ENCODE assay signal across 8 cellular contexts in the genomic region with DNA sequence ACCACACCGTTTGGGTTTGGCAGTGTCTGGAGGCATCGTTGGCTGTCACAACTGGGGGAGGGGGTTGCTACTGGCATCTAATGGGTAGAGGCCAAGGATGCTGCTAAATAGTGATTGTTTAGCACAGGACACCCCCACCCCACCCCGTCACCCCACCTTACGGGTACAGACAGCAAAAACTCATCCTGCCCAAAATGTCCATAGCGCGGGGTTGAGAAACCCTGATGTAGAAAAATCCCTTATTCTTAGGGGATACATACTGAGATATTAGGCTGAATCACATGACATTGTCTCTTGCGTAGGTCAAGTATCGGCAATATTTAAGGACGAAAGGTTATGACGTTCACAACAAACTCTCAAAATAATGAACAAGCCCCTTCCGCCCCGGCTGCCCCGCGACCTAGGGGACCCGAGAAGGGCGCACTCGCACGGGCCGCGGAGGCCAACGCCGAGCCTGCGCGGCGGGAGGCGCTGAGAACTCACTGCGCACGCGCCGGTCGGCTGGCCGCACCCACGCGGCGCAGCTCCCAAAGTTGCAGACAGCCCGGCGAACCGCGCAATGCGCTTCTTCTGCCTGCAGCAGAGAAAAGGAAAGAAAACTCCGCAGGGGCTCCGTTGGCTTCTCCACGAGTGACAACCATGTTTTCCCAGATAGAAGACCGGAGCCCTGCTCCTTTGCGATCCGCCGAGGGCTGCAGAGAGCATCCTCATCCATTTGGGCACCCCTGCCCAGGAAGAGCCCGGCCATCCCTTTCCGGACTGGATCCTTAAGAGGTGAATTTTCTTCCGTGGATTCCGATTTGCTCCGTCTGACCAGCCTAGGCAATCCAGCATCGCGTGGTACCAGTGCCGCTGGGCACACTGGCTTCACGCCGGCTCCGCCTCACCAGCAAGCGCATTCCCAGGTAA.
DNase-seq lines count a peak whose midpoint lies in the region; ATAC-seq and TF ChIP-seq lines count a peak whose summit lies in the region.

No MANE protein-coding gene starts in this region.

- intact Hi-C loops in activated T-helper 1 cell treated with anti-CD3 and anti-CD28 coated beads, Interleukin-12 subunit alpha, Interleukin-12 subunit beta, Interleukin-2, Interleukin-4 antibody, amounts not matched to agents 30 ng/mL and 10 ng/mL and 1 ng/mL, durations not matched to agents 14 hours and 24 hours and 36 hours (cut with micrococcal nuclease): loop anchor here (1.0 to 5.0 kb wide), 3 partner anchors 190 to 702 kb away; no protein-coding TSS in a partner anchor
- intact Hi-C loops in natural killer cell (cut with micrococcal nuclease): no loop called here

- H3K27ac ChIP-seq in Peyer's patch: peak overlapping the region; percentile 34 to 71 (median 56)

- peaks cover 14% of the 10 kb centered on the region for H3K27me3 Mint-ChIP-seq in activated T-helper 1 cell treated with anti-CD3 and anti-CD28 coated beads, Interleukin-12 subunit alpha, Interleukin-12 subunit beta, Interleukin-2, Interleukin-4 antibody, amounts not matched to agents 30 ng/mL and 10 ng/mL and 1 ng/mL, durations not matched to agents 14 hours and 24 hours and 36 hours (ENCODE audit: insufficient read depth)
- H3K27me3 Mint-ChIP-seq in natural killer cell (ENCODE audit: low read depth in 2 of 2): peaks cover 24 to 35% of the 10 kb centered on the region in 2 donors

- H3K36me3 Mint-ChIP-seq in activated T-helper 1 cell treated with anti-CD3 and anti-CD28 coated beads, Interleukin-12 subunit alpha, Interleukin-12 subunit beta, Interleukin-2, Interleukin-4 antibody, amounts not matched to agents 30 ng/mL and 10 ng/mL and 1 ng/mL, durations not matched to agents 14 hours and 24 hours and 36 hours (ENCODE audit: low read depth): no peaks in the 10 kb centered on the region
- no peaks in the 10 kb centered on the region for H3K36me3 Mint-ChIP-seq in natural killer cell

- H3K4me1 ChIP-seq in Peyer's patch: peaks cover 0 to 11% (median 0%) of the 10 kb centered on the region in 4 donors

- peaks cover 17% of the 10 kb centered on the region for H3K4me1 Mint-ChIP-seq in activated T-helper 1 cell treated with anti-CD3 and anti-CD28 coated beads, Interleukin-12 subunit alpha, Interleukin-12 subunit beta, Interleukin-2, Interleukin-4 antibody, amounts not matched to agents 30 ng/mL and 10 ng/mL and 1 ng/mL, durations not matched to agents 14 hours and 24 hours and 36 hours (ENCODE audit: low read depth)
- peaks cover 17 to 21% of the 10 kb centered on the region in 2 donors for H3K4me1 Mint-ChIP-seq in natural killer cell

- H3K4me3 Mint-ChIP-seq in activated T-helper 1 cell treated with anti-CD3 and anti-CD28 coated beads, Interleukin-12 subunit alpha, Interleukin-12 subunit beta, Interleukin-2, Interleukin-4 antibody, amounts not matched to agents 30 ng/mL and 10 ng/mL and 1 ng/mL, durations not matched to agents 14 hours and 24 hours and 36 hours: peak overlapping the region; percentile 90
- peak overlapping the region; percentile 85 for H3K4me3 Mint-ChIP-seq in natural killer cell

- no peaks in the 10 kb centered on the region for H3K9me3 ChIP-seq in Peyer's patch

- H3K27me3 ChIP-seq in Peyer's patch: no peaks in the 10 kb centered on the region

- no peaks in the 10 kb centered on the region for H3K36me3 ChIP-seq in Peyer's patch

- H3K9me3 Mint-ChIP-seq in activated T-helper 1 cell treated with anti-CD3 and anti-CD28 coated beads, Interleukin-12 subunit alpha, Interleukin-12 subunit beta, Interleukin-2, Interleukin-4 antibody, amounts not matched to agents 30 ng/mL and 10 ng/mL and 1 ng/mL, durations not matched to agents 14 hours and 24 hours and 36 hours: no peaks in the 10 kb centered on the region
- H3K9me3 Mint-ChIP-seq in natural killer cell: no peaks in the 10 kb centered on the region

- peak in 1 of 2 donors; percentile 18 for TF ChIP-seq POLR2A in Peyer's patch (IDR thresholded peaks at IDR 0.05)

- peak overlapping the region; percentile 51 for H3K27ac Mint-ChIP-seq in activated T-helper 1 cell treated with anti-CD3 and anti-CD28 coated beads, Interleukin-12 subunit alpha, Interleukin-12 subunit beta, Interleukin-2, Interleukin-4 antibody, amounts not matched to agents 30 ng/mL and 10 ng/mL and 1 ng/mL, durations not matched to agents 14 hours and 24 hours and 36 hours
- peak overlapping the region in 1 of 2 donors; percentile 57 for H3K27ac Mint-ChIP-seq in natural killer cell

- DNase-seq in COR-L47 (lab: John Stamatoyannopoulos, UW): peak; percentile 72
- peak; percentile 72 for DNase-seq in HK-2 (ENCODE audit: unreplicated experiment)
- peak; percentile 49 to 83 (median 75) for DNase-seq in Peyer's patch
- peak; percentile 68 for DNase-seq in activated T-helper 1 cell treated with anti-CD3 and anti-CD28 coated beads, Interleukin-12 subunit alpha, Interleukin-12 subunit beta, Interleukin-2, Interleukin-4 antibody, amounts not matched to agents 30 ng/mL and 10 ng/mL and 1 ng/mL, durations not matched to agents 14 hours and 24 hours and 36 hours (ENCODE audit: low spot score)
- DNase-seq in fibroblast of peridontal ligament (ENCODE audit: extremely low read depth): peak; percentile 76
- peak; percentile 61 for DNase-seq in natural killer cell
- DNase-seq in stimulated activated naive CD4-positive, alpha-beta T cell (lab: John Stamatoyannopoulos, UW): peak; percentile 40 to 75 (median 58)

- H3K4me3 ChIP-seq in Peyer's patch: peak overlapping the region; percentile 63 to 68 (median 64)

- TF ChIP-seq CTCF in Peyer's patch (IDR thresholded peaks at IDR 0.05) (no peak), natural killer cell (IDR thresholded peaks at IDR 0.05) (no peak)

- ATAC-seq in GM19468 (IDR thresholded peaks at IDR 0.05; ENCODE audit: extremely low read depth, unreplicated experiment) (peak; percentile 86), natural killer cell (peak; percentile 81 to 93 (median 91))

Comparison
In these comparisons a context has a peak if more than half of its experiments do, and no peak if none do; other contexts are left out.
1. Peak in every context shown above with its lines: DNase-seq, ATAC-seq, H3K4me3 ChIP-seq and H3K27ac ChIP-seq.